Comparison of ENCODE assay signal across 19 cellular contexts in genomic region chr6:36533321-36533720, GRCh38. TPM values are rescaled to one million over a fixed set of nuclear protein-coding genes. Genes with fewer than 3 reads are reported as not detected.
DNase-seq lines count a peak whose midpoint lies in the region; ATAC-seq and TF ChIP-seq lines count a peak whose summit lies in the region.
"Had no signal": no experiment of that assay in that cellular context is flagged by ENCODE, and none has a peak within 500 bp of the region (broad histone marks: within the 10 kb centered on the region; RNA-seq: fewer than 3 reads in every experiment).

No MANE protein-coding gene starts in this region.

- no peak overlapping the region for H3K4me3 ChIP-seq in CD8-positive, alpha-beta T cell (ENCODE audit: low read depth, low read length)
- H3K4me3 ChIP-seq: HAP-1, K562, SK-N-MC had no signal

- H3K9me3 Mint-ChIP-seq in CD8-positive, alpha-beta T cell = no peaks in the 10 kb centered on the region
- no peaks in the 10 kb centered on the region for H3K9me3 Mint-ChIP-seq in activated T-helper 17 cell treated with anti-CD3 and anti-CD28 coated beads, Interleukin-2, amount 50 U/mL, for 72 hours
- H3K9me3 Mint-ChIP-seq in type B pancreatic cell = no peaks in the 10 kb centered on the region

- intact Hi-C loops in CD8-positive, alpha-beta T cell (cut with DNase I, micrococcal nuclease) = no loop called here

- peak overlapping the region; percentile 87 for H3K27ac Mint-ChIP-seq in CD8-positive, alpha-beta T cell
- H3K27ac Mint-ChIP-seq in activated T-helper 17 cell treated with anti-CD3 and anti-CD28 coated beads, Interleukin-2, amount 50 U/mL, for 72 hours = peak overlapping the region; percentile 61
- H3K27ac Mint-ChIP-seq in type B pancreatic cell = no peak overlapping the region

- CTCF ChIA-PET in CD8-positive, alpha-beta T cell (lab: Charles Lee) = interaction anchor here (0.8 to 1.6 kb wide), 2 partner anchors 15 to 46 kb away, joined by 3 read pairs; no protein-coding TSS in a partner anchor

- no peaks in the 10 kb centered on the region for H3K27me3 ChIP-seq in CD8-positive, alpha-beta T cell (ENCODE audit: insufficient read depth, low read length)

- TF ChIP-seq CTCF in CD8-positive, alpha-beta T cell (IDR thresholded peaks at IDR 0.05) = no peak
- TF ChIP-seq CTCF in type B pancreatic cell (conservative IDR thresholded peaks at IDR 0.05) = no peak

- peaks cover 79% of the 10 kb centered on the region for H3K36me3 Mint-ChIP-seq in CD8-positive, alpha-beta T cell
- peaks cover 96% of the 10 kb centered on the region for H3K36me3 Mint-ChIP-seq in activated T-helper 17 cell treated with anti-CD3 and anti-CD28 coated beads, Interleukin-2, amount 50 U/mL, for 72 hours (ENCODE audit: low read depth)
- H3K36me3 Mint-ChIP-seq in type B pancreatic cell = peaks cover 40% of the 10 kb centered on the region

- peaks cover 75% of the 10 kb centered on the region for H3K4me1 Mint-ChIP-seq in CD8-positive, alpha-beta T cell (ENCODE audit: low read depth)
- peaks cover 39% of the 10 kb centered on the region for H3K4me1 Mint-ChIP-seq in activated T-helper 17 cell treated with anti-CD3 and anti-CD28 coated beads, Interleukin-2, amount 50 U/mL, for 72 hours
- H3K4me1 Mint-ChIP-seq in type B pancreatic cell (ENCODE audit: unreplicated experiment) = peaks cover 1% of the 10 kb centered on the region

- no peak overlapping the region for H3K4me3 Mint-ChIP-seq in CD8-positive, alpha-beta T cell
- no peak overlapping the region for H3K4me3 Mint-ChIP-seq in activated T-helper 17 cell treated with anti-CD3 and anti-CD28 coated beads, Interleukin-2, amount 50 U/mL, for 72 hours
- no peak overlapping the region for H3K4me3 Mint-ChIP-seq in type B pancreatic cell
- H3K4me3 Mint-ChIP-seq: B cell had no signal

- peaks cover 70% of the 10 kb centered on the region for H3K4me1 ChIP-seq in CD8-positive, alpha-beta T cell (ENCODE audit: insufficient read depth, low read length)
- H3K4me1 ChIP-seq: HAP-1 had no signal

- H3K27ac ChIP-seq in CD8-positive, alpha-beta T cell (ENCODE audit: low read depth, low read length) = no peak overlapping the region
- H3K27ac ChIP-seq: SK-N-MC had no signal

- no peaks in the 10 kb centered on the region for H3K27me3 Mint-ChIP-seq in CD8-positive, alpha-beta T cell (ENCODE audit: low read depth)
- no peaks in the 10 kb centered on the region for H3K27me3 Mint-ChIP-seq in activated T-helper 17 cell treated with anti-CD3 and anti-CD28 coated beads, Interleukin-2, amount 50 U/mL, for 72 hours
- no peaks in the 10 kb centered on the region for H3K27me3 Mint-ChIP-seq in type B pancreatic cell
- H3K27me3 Mint-ChIP-seq: B cell had no signal

- peaks cover 42% of the 10 kb centered on the region for H3K36me3 ChIP-seq in CD8-positive, alpha-beta T cell (ENCODE audit: insufficient read depth, low read length)

- POLR2A ChIA-PET in CD8-positive, alpha-beta T cell (lab: Charles Lee) = interaction anchor here (0.9 to 2.4 kb wide), 3 partner anchors 11 to 67 kb away, joined by 3 to 8 read pairs (median 3); no protein-coding TSS in a partner anchor

- no peak for ATAC-seq in CD8-positive, alpha-beta T cell
- ATAC-seq in activated T-helper 17 cell treated with anti-CD3 and anti-CD28 coated beads, Interleukin-2, amount 50 U/mL, for 72 hours (replicated peaks) = no peak
- ATAC-seq: K562, Panc1 had no signal

- peak; percentile 14 for DNase-seq in AG08396 (ENCODE audit: low spot score)
- no peak for DNase-seq in CD8-positive, alpha-beta T cell
- DNase-seq in hepatic stellate cell (ENCODE audit: low spot score) = peak; percentile 37
- no peak for DNase-seq in NCI-H1417 (lab: John Stamatoyannopoulos, UW)
- DNase-seq in putamen (ENCODE audit: low spot score) = no peak
- DNase-seq in type B pancreatic cell (ENCODE audit: extremely low spot score, unreplicated experiment) = no peak
- no peak for DNase-seq in NOMO-1 (lab: John Stamatoyannopoulos, UW; ENCODE audit: unreplicated experiment in 2 of 2)
- DNase-seq: DND-41, GF-D8, NCI-H2081 treated with DMSO at 0.1 percent for 48 hours, NCI-H510A, NCI-H82, Right ventricle myocardium superior had no signal

- no peaks in the 10 kb centered on the region for H3K9me3 ChIP-seq in CD8-positive, alpha-beta T cell (ENCODE audit: low read length)
- H3K9me3 ChIP-seq: HAP-1 had no signal

RNA-seq across cellular contexts. Expression of gene STK38, which starts 14.0 kb away (rescaled TPM):
- 10 to 100 TPM; 37.6 to 38.7 TPM for total RNA-seq in CD8-positive, alpha-beta T cell
- 10 to 100 TPM; 24.4 to 34.3 TPM for total RNA-seq in activated T-helper 17 cell treated with anti-CD3 and anti-CD28 coated beads, Interleukin-2, amount 50 U/mL, for 72 hours
- total RNA-seq in type B pancreatic cell (ENCODE audit: low replicate concordance) = 50.1 and 64.9 TPM in 2 replicates

Comparison
In these comparisons a context has a peak if more than half of its experiments do, and no peak if none do; other contexts are left out.
1. DNase-seq: peak in AG08396 (single experiment) and hepatic stellate cell (single experiment); none in CD8-positive, alpha-beta T cell (0 of 7), NCI-H1417 (0 of 3), putamen (single experiment), type B pancreatic cell (single experiment) and NOMO-1 (0 of 2).